Comparison of ENCODE assay signal across 7 cellular contexts in genomic region chr15:50860824-50861223, GRCh38.
"Had no signal": no experiment of that assay in that cellular context is flagged by ENCODE, and none has a peak within 500 bp of the region (broad histone marks: within the 10 kb centered on the region; RNA-seq: fewer than 3 reads in every experiment).

No MANE protein-coding gene starts in this region.

- H3K9ac ChIP-seq: KMS-11 had no signal

- DNase-seq: IMR-90, KBM-7, KG1 had no signal

- ATAC-seq: HepG2 had no signal

- FAIRE-seq: HepG2, HTR-8/SVneo had no signal

- H3K4me2 ChIP-seq: KMS-11 had no signal

- H3K27ac ChIP-seq: HL-60, KMS-11 had no signal
